In genomic region chr4:12963291-12963690, GRCh38 we compare ENCODE assay signal across 35 cellular contexts.
"Had no signal": no experiment of that assay in that cellular context is flagged by ENCODE, and none has a peak within 500 bp of the region (broad histone marks: within the 10 kb centered on the region; RNA-seq: fewer than 3 reads in every experiment).

No MANE protein-coding gene starts in this region.

- DNase-seq: activated CD4-positive, alpha-beta memory T cell treated with anti-CD3 and anti-CD28 coated beads for 36 hours; activated CD4-positive, alpha-beta T cell treated with anti-CD3 and anti-CD28 coated beads for 1 hour; activated CD4-positive, alpha-beta T cell treated with anti-CD3 and anti-CD28 coated beads for 36 hours; activated CD4-positive, alpha-beta T cell treated with anti-CD3 and anti-CD28 coated beads, Interleukin-2, amount 10 ng/mL, durations not matched to agents 24 days and 14 days; activated CD4-positive, alpha-beta T cell treated with anti-CD3 and anti-CD28 coated beads, Interleukin-2, amount 50 U/mL, for 1 hour; activated CD4-positive, alpha-beta T cell treated with anti-CD3 and anti-CD28 coated beads, Interleukin-2, amount 50 U/mL, for 4 hours; activated CD4-positive, CD25-positive, alpha-beta regulatory T cell; activated CD8-positive, alpha-beta memory T cell treated with anti-CD3 and anti-CD28 coated beads, Interleukin-2, amount 50 U/mL, for 4 hours; activated CD8-positive, alpha-beta T cell treated with anti-CD3 and anti-CD28 coated beads for 36 hours; activated effector memory CD4-positive, alpha-beta T cell treated with Interleukin-2 at 50 U/mL for 16 hours; activated gamma-delta T cell; activated naive CD4-positive, alpha-beta T cell treated with anti-CD3 and anti-CD28 coated beads, Interleukin-2, amount 10 ng/mL, durations not matched to agents 7 days and 5 days; activated naive CD4-positive, alpha-beta T cell treated with Interleukin-2 at 50 U/mL for 16 hours; activated naive CD8-positive, alpha-beta T cell treated with anti-CD3 and anti-CD28 coated beads, Interleukin-2, amount 10 ng/mL, durations not matched to agents 7 days and 5 days; activated naive CD8-positive, alpha-beta T cell treated with anti-CD3 and anti-CD28 coated beads, Interleukin-2, amount 50 U/mL, for 24 hours; activated T-cell treated with anti-CD3 and anti-CD28 coated beads for 4 hours; activated T-cell treated with anti-CD3 and anti-CD28 coated beads, Interleukin-2, amount 50 U/mL, for 1 hour; activated T-cell treated with anti-CD3 and anti-CD28 coated beads, Interleukin-2, amount 50 U/mL, for 4 hours; activated T-cell treated with anti-CD3 and anti-CD28 coated beads, Interleukin-2, amount 50 U/mL, for 72 hours; amygdala; anterior cingulate cortex; caudate nucleus; cerebellar nuclear complex; T-cell; T-helper 17 cell; WERI-Rb-1 had no signal

- H3K27me3 Mint-ChIP-seq: activated CD4-positive, alpha-beta memory T cell treated with anti-CD3 and anti-CD28 coated beads for 36 hours; activated CD4-positive, alpha-beta T cell treated with anti-CD3 and anti-CD28 coated beads for 36 hours; activated CD4-positive, alpha-beta T cell treated with anti-CD3 and anti-CD28 coated beads, Interleukin-2, amount 10 ng/mL, durations not matched to agents 24 days and 14 days; activated CD8-positive, alpha-beta T cell treated with anti-CD3 and anti-CD28 coated beads for 36 hours; activated naive CD4-positive, alpha-beta T cell treated with anti-CD3 and anti-CD28 coated beads, Interleukin-2, amount 10 ng/mL, durations not matched to agents 7 days and 5 days; activated naive CD4-positive, alpha-beta T cell treated with anti-CD3 and anti-CD28 coated beads, Interleukin-2, amount 50 U/mL, for 24 hours; activated naive CD8-positive, alpha-beta T cell; activated naive CD8-positive, alpha-beta T cell treated with anti-CD3 and anti-CD28 coated beads, Interleukin-2, amount 10 ng/mL, durations not matched to agents 7 days and 5 days; activated naive CD8-positive, alpha-beta T cell treated with anti-CD3 and anti-CD28 coated beads, Interleukin-2, amount 50 U/mL, for 24 hours; brain; central memory CD8-positive, alpha-beta T cell; T-cell; T-helper 17 cell had no signal

- H3K27ac ChIP-seq: ascending aorta, cardiac muscle cell, WERI-Rb-1 had no signal

- H3K27me3 ChIP-seq: ascending aorta, cardiac muscle cell had no signal

- H3K4me1 ChIP-seq: ascending aorta had no signal

- H3K9me3 ChIP-seq: ascending aorta had no signal

- H3K4me3 ChIP-seq: ascending aorta, cardiac muscle cell had no signal

- H3K27ac Mint-ChIP-seq: activated CD4-positive, alpha-beta memory T cell treated with anti-CD3 and anti-CD28 coated beads for 36 hours; activated CD4-positive, alpha-beta T cell treated with anti-CD3 and anti-CD28 coated beads for 36 hours; activated CD4-positive, alpha-beta T cell treated with anti-CD3 and anti-CD28 coated beads, Interleukin-2, amount 10 ng/mL, durations not matched to agents 24 days and 14 days; activated CD8-positive, alpha-beta T cell treated with anti-CD3 and anti-CD28 coated beads for 36 hours; activated naive CD4-positive, alpha-beta T cell treated with anti-CD3 and anti-CD28 coated beads, Interleukin-2, amount 10 ng/mL, durations not matched to agents 7 days and 5 days; activated naive CD4-positive, alpha-beta T cell treated with anti-CD3 and anti-CD28 coated beads, Interleukin-2, amount 50 U/mL, for 24 hours; activated naive CD8-positive, alpha-beta T cell; activated naive CD8-positive, alpha-beta T cell treated with anti-CD3 and anti-CD28 coated beads, Interleukin-2, amount 10 ng/mL, durations not matched to agents 7 days and 5 days; activated naive CD8-positive, alpha-beta T cell treated with anti-CD3 and anti-CD28 coated beads, Interleukin-2, amount 50 U/mL, for 24 hours; activated T-cell treated with anti-CD3 and anti-CD28 coated beads, Interleukin-2, amount 50 U/mL, for 72 hours; activated T-helper 2 cell treated with anti-CD3 and anti-CD28 coated beads, Interferon-gamma antibody, Interleukin-2, Interleukin-4, amounts not matched to agents 10 μg/mL and 5 μg/mL and 100 μg/mL, durations not matched to agents 14 hours and 24 hours and 36 hours; brain; T-cell; T-helper 17 cell; WTC11 had no signal

- H3K4me3 Mint-ChIP-seq: activated CD4-positive, alpha-beta memory T cell treated with anti-CD3 and anti-CD28 coated beads for 36 hours; activated CD4-positive, alpha-beta T cell treated with anti-CD3 and anti-CD28 coated beads for 36 hours; activated CD4-positive, alpha-beta T cell treated with anti-CD3 and anti-CD28 coated beads, Interleukin-2, amount 10 ng/mL, durations not matched to agents 24 days and 14 days; activated CD8-positive, alpha-beta T cell treated with anti-CD3 and anti-CD28 coated beads for 36 hours; activated naive CD4-positive, alpha-beta T cell treated with anti-CD3 and anti-CD28 coated beads, Interleukin-2, amount 10 ng/mL, durations not matched to agents 7 days and 5 days; activated naive CD4-positive, alpha-beta T cell treated with anti-CD3 and anti-CD28 coated beads, Interleukin-2, amount 50 U/mL, for 24 hours; activated naive CD8-positive, alpha-beta T cell; activated naive CD8-positive, alpha-beta T cell treated with anti-CD3 and anti-CD28 coated beads, Interleukin-2, amount 10 ng/mL, durations not matched to agents 7 days and 5 days; activated naive CD8-positive, alpha-beta T cell treated with anti-CD3 and anti-CD28 coated beads, Interleukin-2, amount 50 U/mL, for 24 hours; activated T-cell treated with anti-CD3 and anti-CD28 coated beads, Interleukin-2, amount 50 U/mL, for 4 hours; activated T-cell treated with anti-CD3 and anti-CD28 coated beads, Interleukin-2, amount 50 U/mL, for 72 hours; brain; central memory CD8-positive, alpha-beta T cell; T-cell; T-helper 17 cell; WTC11 had no signal

- H3K4me1 Mint-ChIP-seq: activated CD4-positive, alpha-beta T cell treated with anti-CD3 and anti-CD28 coated beads for 36 hours; activated CD4-positive, alpha-beta T cell treated with anti-CD3 and anti-CD28 coated beads, Interleukin-2, amount 10 ng/mL, durations not matched to agents 24 days and 14 days; activated naive CD4-positive, alpha-beta T cell treated with anti-CD3 and anti-CD28 coated beads, Interleukin-2, amount 10 ng/mL, durations not matched to agents 7 days and 5 days; activated naive CD4-positive, alpha-beta T cell treated with anti-CD3 and anti-CD28 coated beads, Interleukin-2, amount 50 U/mL, for 24 hours; activated naive CD8-positive, alpha-beta T cell treated with anti-CD3 and anti-CD28 coated beads, Interleukin-2, amount 10 ng/mL, durations not matched to agents 7 days and 5 days; activated naive CD8-positive, alpha-beta T cell treated with anti-CD3 and anti-CD28 coated beads, Interleukin-2, amount 50 U/mL, for 24 hours; brain; central memory CD8-positive, alpha-beta T cell; T-cell; T-helper 17 cell had no signal

- ATAC-seq: activated CD4-positive, alpha-beta T cell treated with anti-CD3 and anti-CD28 coated beads for 36 hours; activated CD4-positive, CD25-positive, alpha-beta regulatory T cell treated with anti-CD3 and anti-CD28 coated beads, Interleukin-2, amount 50 U/mL, for 24 hours; activated CD8-positive, alpha-beta T cell treated with anti-CD3 and anti-CD28 coated beads for 36 hours; activated naive CD8-positive, alpha-beta T cell treated with anti-CD3 and anti-CD28 coated beads, Interleukin-2, amount 50 U/mL, for 24 hours; activated T-cell treated with anti-CD3 and anti-CD28 coated beads, Interleukin-2, amount 50 U/mL, for 4 hours; activated T-cell treated with anti-CD3 and anti-CD28 coated beads, Interleukin-2, amount 50 U/mL, for 72 hours; T-cell; T-helper 17 cell; WTC11 had no signal

- H3K36me3 ChIP-seq: ascending aorta, cardiac muscle cell, WERI-Rb-1 had no signal

- H3K9me3 Mint-ChIP-seq: activated CD4-positive, alpha-beta memory T cell treated with anti-CD3 and anti-CD28 coated beads for 36 hours; activated CD4-positive, alpha-beta T cell treated with anti-CD3 and anti-CD28 coated beads, Interleukin-2, amount 10 ng/mL, durations not matched to agents 24 days and 14 days; activated CD8-positive, alpha-beta T cell treated with anti-CD3 and anti-CD28 coated beads for 36 hours; activated naive CD4-positive, alpha-beta T cell treated with anti-CD3 and anti-CD28 coated beads, Interleukin-2, amount 10 ng/mL, durations not matched to agents 7 days and 5 days; activated naive CD8-positive, alpha-beta T cell treated with anti-CD3 and anti-CD28 coated beads, Interleukin-2, amount 10 ng/mL, durations not matched to agents 7 days and 5 days; activated naive CD8-positive, alpha-beta T cell treated with anti-CD3 and anti-CD28 coated beads, Interleukin-2, amount 50 U/mL, for 24 hours; activated T-helper 2 cell treated with anti-CD3 and anti-CD28 coated beads, Interferon-gamma antibody, Interleukin-2, Interleukin-4, amounts not matched to agents 10 μg/mL and 5 μg/mL and 100 μg/mL, durations not matched to agents 14 hours and 24 hours and 36 hours; brain; T-cell; WTC11 had no signal

- H3K36me3 Mint-ChIP-seq: activated CD4-positive, alpha-beta memory T cell treated with anti-CD3 and anti-CD28 coated beads for 36 hours; activated naive CD4-positive, alpha-beta T cell treated with anti-CD3 and anti-CD28 coated beads, Interleukin-2, amount 10 ng/mL, durations not matched to agents 7 days and 5 days; activated naive CD8-positive, alpha-beta T cell; activated naive CD8-positive, alpha-beta T cell treated with anti-CD3 and anti-CD28 coated beads, Interleukin-2, amount 10 ng/mL, durations not matched to agents 7 days and 5 days; brain; T-cell; WTC11 had no signal
